13 cellular contexts compared by ENCODE assay signal in genomic region chr14:99118946-99119345, GRCh38.
A peak's percentile ranks its signal among the peaks of the same experiment; 100 is the strongest.
DNase-seq lines count a peak whose midpoint lies in the region; ATAC-seq and TF ChIP-seq lines count a peak whose summit lies in the region.
"Had no signal": no experiment of that assay in that cellular context is flagged by ENCODE, and none has a peak within 500 bp of the region (broad histone marks: within the 10 kb centered on the region; RNA-seq: fewer than 3 reads in every experiment).

No MANE protein-coding gene starts in this region.

- H3K4me3 Mint-ChIP-seq in stimulated activated naive CD8-positive, alpha-beta T cell treated with anti-CD3 and anti-CD28 coated beads, Interleukin-15, amount 100 ng/mL, for 72 hours = peak overlapping the region; percentile 33 to 37
- peak overlapping the region; percentile 34 to 86 (median 78) for H3K4me3 Mint-ChIP-seq in naive thymus-derived CD8-positive, alpha-beta T cell

- H3K4me1 ChIP-seq in right cardiac atrium (ENCODE audit: control insufficient read depth, insufficient read depth, low read length) = no peaks in the 10 kb centered on the region

- DNase-seq in stimulated activated naive CD8-positive, alpha-beta T cell treated with anti-CD3 and anti-CD28 coated beads, Interleukin-15, amount 100 ng/mL, for 72 hours = no peak
- no peak for DNase-seq in stimulated activated naive CD8-positive, alpha-beta T cell treated with anti-CD3 and anti-CD28 coated beads, Interleukin-15, Interleukin-2, amounts not matched to agents 100 U/mL and 50 U/mL, for 24 hours
- DNase-seq in coronary artery (ENCODE audit: low spot score) = peak; percentile 29
- DNase-seq in naive thymus-derived CD8-positive, alpha-beta T cell = no peak
- DNase-seq in GM19240 (ENCODE audit: insufficient read length, low spot score) = no peak
- no peak for DNase-seq in stimulated activated CD4-positive, alpha-beta T cell treated with anti-CD3 and anti-CD28 coated beads, Interleukin-4, amount 100 ng/mL, for 1 hour
- DNase-seq in right cardiac atrium = no peak
- DNase-seq: ACHN; CD4-positive, alpha-beta memory T cell; KG1; NCI-H1048; NCI-H2227 treated with DMSO at 0.1 percent for 48 hours had no signal

- H3K27ac ChIP-seq in coronary artery = no peak overlapping the region
- no peak overlapping the region for H3K27ac ChIP-seq in right cardiac atrium (ENCODE audit: low read length)
- H3K27ac ChIP-seq: RWPE1 had no signal

- TF ChIP-seq CTCF in coronary artery (IDR thresholded peaks at IDR 0.05) = no peak

- intact Hi-C loops in right cardiac atrium (cut with DNase I) = no loop called here

- POLR2A ChIA-PET in naive thymus-derived CD8-positive, alpha-beta T cell (lab: Charles Lee) = interaction anchor here (1.0 kb wide), 1 partner anchor 48 kb away, joined by 3 read pairs; no protein-coding TSS in a partner anchor

- H3K9me3 Mint-ChIP-seq in stimulated activated naive CD8-positive, alpha-beta T cell treated with anti-CD3 and anti-CD28 coated beads, Interleukin-15, amount 100 ng/mL, for 72 hours = peaks cover 6 to 7% of the 10 kb centered on the region in 2 donors
- H3K9me3 Mint-ChIP-seq in naive thymus-derived CD8-positive, alpha-beta T cell = peaks cover 5 to 14% (median 9%) of the 10 kb centered on the region in 9 donors

- H3K9me3 ChIP-seq in right cardiac atrium (ENCODE audit: control insufficient read depth, low read length) = no peaks in the 10 kb centered on the region

- H3K4me1 Mint-ChIP-seq in stimulated activated naive CD8-positive, alpha-beta T cell treated with anti-CD3 and anti-CD28 coated beads, Interleukin-15, amount 100 ng/mL, for 72 hours = peaks cover 21% of the 10 kb centered on the region
- peaks cover 7 to 22% (median 15%) of the 10 kb centered on the region in 4 donors for H3K4me1 Mint-ChIP-seq in naive thymus-derived CD8-positive, alpha-beta T cell

- H3K27me3 ChIP-seq in right cardiac atrium (ENCODE audit: control insufficient read depth, insufficient read depth) = no peaks in the 10 kb centered on the region

- H3K27ac Mint-ChIP-seq in stimulated activated naive CD8-positive, alpha-beta T cell treated with anti-CD3 and anti-CD28 coated beads, Interleukin-15, amount 100 ng/mL, for 72 hours = no peak overlapping the region
- peak overlapping the region in 1 of 10 donors; percentile 60 for H3K27ac Mint-ChIP-seq in naive thymus-derived CD8-positive, alpha-beta T cell
- H3K27ac Mint-ChIP-seq: CD4-positive, alpha-beta memory T cell had no signal

- peaks cover 11% of the 10 kb centered on the region for H3K27me3 Mint-ChIP-seq in stimulated activated naive CD8-positive, alpha-beta T cell treated with anti-CD3 and anti-CD28 coated beads, Interleukin-15, amount 100 ng/mL, for 72 hours
- peaks cover 0 to 9% (median 0%) of the 10 kb centered on the region in 5 donors for H3K27me3 Mint-ChIP-seq in naive thymus-derived CD8-positive, alpha-beta T cell

- H3K4me3 ChIP-seq in coronary artery (no peak overlapping the region), right cardiac atrium (ENCODE audit: low read length) (no peak overlapping the region)

- WGBS in right cardiac atrium = 57% methylated on average over 13 of the region's 13 CpGs

- ATAC-seq in stimulated activated naive CD8-positive, alpha-beta T cell treated with anti-CD3 and anti-CD28 coated beads, Interleukin-15, amount 100 ng/mL, for 72 hours = no peak
- ATAC-seq in stimulated activated naive CD8-positive, alpha-beta T cell treated with anti-CD3 and anti-CD28 coated beads, Interleukin-15, Interleukin-2, amounts not matched to agents 100 U/mL and 50 U/mL, for 24 hours = no peak
- ATAC-seq in naive thymus-derived CD8-positive, alpha-beta T cell = no peak
- ATAC-seq in right cardiac atrium = no peak

- H3K36me3 Mint-ChIP-seq in naive thymus-derived CD8-positive, alpha-beta T cell = peaks cover 0 to 14% (median 13%) of the 10 kb centered on the region in 3 donors
